17 cellular contexts compared by ENCODE assay signal in the genomic region with DNA sequence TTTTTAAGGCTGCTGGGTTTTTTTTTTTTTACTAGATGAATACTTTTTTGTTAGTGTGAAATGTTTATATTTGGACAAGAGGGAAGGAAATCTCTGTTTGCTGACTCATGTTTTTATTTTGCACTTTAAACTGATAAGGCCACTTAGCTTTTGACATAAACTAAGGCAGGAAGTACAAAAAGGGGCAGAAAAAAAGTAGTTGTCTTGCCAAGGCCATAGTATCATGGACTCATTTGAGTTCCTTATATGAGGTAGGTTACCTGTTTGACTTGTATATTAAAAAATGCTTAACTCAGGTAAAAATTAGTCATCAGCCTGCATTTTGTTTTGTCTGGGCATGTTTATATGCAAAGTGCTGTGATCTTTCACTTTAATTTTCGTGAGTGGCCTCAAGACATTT. TPM values are rescaled to one million over a fixed set of nuclear protein-coding genes. Genes with fewer than 3 reads are reported as not detected.
DNase-seq lines count a peak whose midpoint lies in the region; ATAC-seq, FAIRE-seq and TF ChIP-seq lines count a peak whose summit lies in the region.
"Had no signal": no experiment of that assay in that cellular context is flagged by ENCODE, and none has a peak within 500 bp of the region (broad histone marks: within the 10 kb centered on the region; RNA-seq: fewer than 3 reads in every experiment).

No MANE protein-coding gene starts in this region.

- H3K27me3 Mint-ChIP-seq in astrocyte (ENCODE audit: low read depth, unreplicated experiment) = no peaks in the 10 kb centered on the region
- H3K27me3 Mint-ChIP-seq in CD8-positive, alpha-beta memory T cell = peaks cover 2 to 10% of the 10 kb centered on the region in 2 donors

- H3K4me3 ChIP-seq in left ventricle myocardium inferior (peak overlapping the region; percentile 3), astrocyte (ENCODE audit: insufficient read depth, low read depth, low read length) (no peak overlapping the region)
- H3K4me3 ChIP-seq in CD8-positive, alpha-beta memory T cell (ENCODE audit: low read length) = no peak overlapping the region
- H3K4me3 ChIP-seq: colonic mucosa, tibial artery had no signal

- peaks cover 60% of the 10 kb centered on the region for H3K4me1 ChIP-seq in left ventricle myocardium inferior
- peaks cover 6% of the 10 kb centered on the region for H3K4me1 ChIP-seq in astrocyte (ENCODE audit: insufficient read depth, low read length)
- no peaks in the 10 kb centered on the region for H3K4me1 ChIP-seq in CD8-positive, alpha-beta memory T cell (ENCODE audit: insufficient read depth, low read length)
- H3K4me1 ChIP-seq: colonic mucosa had no signal

- H3K9me3 Mint-ChIP-seq in astrocyte (ENCODE audit: unreplicated experiment) = peaks cover 8% of the 10 kb centered on the region
- peaks cover 7 to 12% (median 10%) of the 10 kb centered on the region in 5 donors for H3K9me3 Mint-ChIP-seq in CD8-positive, alpha-beta memory T cell

- peaks cover 7% of the 10 kb centered on the region for H3K36me3 Mint-ChIP-seq in astrocyte (ENCODE audit: low read depth, unreplicated experiment)
- H3K36me3 Mint-ChIP-seq in CD8-positive, alpha-beta memory T cell = no peaks in the 10 kb centered on the region

- no peak overlapping the region for H3K4me3 Mint-ChIP-seq in astrocyte (ENCODE audit: unreplicated experiment)
- H3K4me3 Mint-ChIP-seq in CD8-positive, alpha-beta memory T cell = no peak overlapping the region

- no peak for TF ChIP-seq CTCF in left ventricle myocardium inferior (IDR thresholded peaks at IDR 0.05; ENCODE audit: borderline replicate concordance)
- no peak for TF ChIP-seq CTCF in astrocyte (IDR thresholded peaks at IDR 0.05; ENCODE audit: insufficient read depth, low read depth, low read length)

- peaks cover 99% of the 10 kb centered on the region for H3K79me2 ChIP-seq in astrocyte (ENCODE audit: insufficient read depth, low read length)

- CTCF ChIA-PET in CD8-positive, alpha-beta memory T cell (lab: Charles Lee) = no interaction called here

- peak overlapping the region; percentile 45 for H3K27ac ChIP-seq in left ventricle myocardium inferior (replicated peaks)
- no peak overlapping the region for H3K27ac ChIP-seq in astrocyte (ENCODE audit: low read depth, low read length)
- H3K27ac ChIP-seq in CD8-positive, alpha-beta memory T cell (ENCODE audit: low read depth, low read length) = no peak overlapping the region
- H3K27ac ChIP-seq: colonic mucosa, tibial artery had no signal

- ATAC-seq in HG02623 (IDR thresholded peaks at IDR 0.05; ENCODE audit: unreplicated experiment) = no peak

- POLR2A ChIA-PET in CD8-positive, alpha-beta memory T cell (lab: Charles Lee) = no interaction called here

- DNase-seq in left ventricle myocardium inferior (no peak), cardiac septum (ENCODE audit: low spot score) (no peak), astrocyte (ENCODE audit: low read depth) (peak; percentile 60), epidermal melanocyte (ENCODE audit: insufficient read length, low spot score) (no peak), NCI-H82 (lab: John Stamatoyannopoulos, UW) (no peak)
- no peak for DNase-seq in CD8-positive, alpha-beta memory T cell
- DNase-seq: activated CD4-positive, alpha-beta T cell treated with anti-CD3 and anti-CD28 coated beads for 4 hours; activated naive CD4-positive, alpha-beta T cell treated with Interleukin-2 at 50 U/mL for 16 hours; colonic mucosa; DND-41; head of caudate nucleus; NCI-H187; NK-92 treated with Interleukin-12 subunit alpha and Interleukin-12 subunit beta, amount 100 ng/mL, for 24 hours; tibial artery had no signal

- no peak overlapping the region for H2AFZ ChIP-seq in astrocyte (ENCODE audit: low read depth, low read length)

- H3K27ac Mint-ChIP-seq in astrocyte (ENCODE audit: unreplicated experiment) = peak overlapping the region; percentile 16
- H3K27ac Mint-ChIP-seq in CD8-positive, alpha-beta memory T cell = no peak overlapping the region

- FAIRE-seq in astrocyte (lab: Jason Lieb, UNC) = peak; percentile 9
- peak; percentile 96 for FAIRE-seq in islet of Langerhans (lab: Jason Lieb, UNC)
- FAIRE-seq: HTR-8/SVneo had no signal

- H3K4me2 ChIP-seq in astrocyte (ENCODE audit: low read length) = peak overlapping the region; percentile 33

- H3K4me1 Mint-ChIP-seq in astrocyte (ENCODE audit: low read depth, unreplicated experiment) = peaks cover 12% of the 10 kb centered on the region
- H3K4me1 Mint-ChIP-seq in CD8-positive, alpha-beta memory T cell = no peaks in the 10 kb centered on the region

- H3K36me3 ChIP-seq in left ventricle myocardium inferior = peaks cover 6% of the 10 kb centered on the region
- no peaks in the 10 kb centered on the region for H3K36me3 ChIP-seq in astrocyte (ENCODE audit: insufficient read depth, low read length)
- H3K36me3 ChIP-seq in CD8-positive, alpha-beta memory T cell (ENCODE audit: insufficient read depth, low read length) = no peaks in the 10 kb centered on the region
- H3K36me3 ChIP-seq: colonic mucosa had no signal

- no peak overlapping the region for H3K9ac ChIP-seq in astrocyte (ENCODE audit: low read length)

- intact Hi-C loops in left ventricle myocardium inferior (cut with micrococcal nuclease) = no loop called here
- intact Hi-C loops in cardiac septum (cut with DNase I) = loop anchor here (5.0 kb wide), 1 partner anchor 40 kb away; no protein-coding TSS in a partner anchor

- H3K9me3 ChIP-seq in left ventricle myocardium inferior (replicated peaks) (peaks cover 20% of the 10 kb centered on the region), astrocyte (ENCODE audit: insufficient read depth, low read depth, low read length) (no peaks in the 10 kb centered on the region)
- peaks cover under 1% of the 10 kb centered on the region for H3K9me3 ChIP-seq in CD8-positive, alpha-beta memory T cell (ENCODE audit: low read length)
- H3K9me3 ChIP-seq: colonic mucosa had no signal

- peaks cover 27% of the 10 kb centered on the region for H4K20me1 ChIP-seq in astrocyte (ENCODE audit: insufficient read depth, low read length)

- H3K27me3 ChIP-seq in left ventricle myocardium inferior (ENCODE audit: low read depth) = no peaks in the 10 kb centered on the region
- H3K27me3 ChIP-seq in astrocyte (ENCODE audit: insufficient read depth, low read length) = no peaks in the 10 kb centered on the region
- no peaks in the 10 kb centered on the region for H3K27me3 ChIP-seq in CD8-positive, alpha-beta memory T cell (ENCODE audit: insufficient read depth, low read length, poor library complexity, severe bottlenecking)
- H3K27me3 ChIP-seq: colonic mucosa, tibial artery had no signal

RNA-seq across cellular contexts. Expression of gene SMAD1, which starts 26.0 kb away (rescaled TPM):
- total RNA-seq in left ventricle myocardium inferior (10.1 TPM), cardiac septum (10.8 TPM), astrocyte (29.6 and 33.8 TPM in 2 replicates)
- total RNA-seq in CD8-positive, alpha-beta memory T cell = 1 to 10 TPM; 1.3 to 1.6 TPM
- polyA plus RNA-seq in CD8-positive, alpha-beta memory T cell = 0.52 TPM
